ENCODE assay signal across 1 cellular context in genomic region chr4:3045500-3045850, GRCh38.
TF ChIP-seq lines count a peak whose summit lies in the region.

No MANE protein-coding gene starts in this region.

TF ChIP-seq in HepG2, 621 proteins besides CTCF, POLR2A, EP300 and RAD21 (continued from another document):
- TF ChIP-seq USF2 (IDR thresholded peaks at IDR 0.05; ENCODE audit: low read depth, low read length) (0 out of 2 replicates have a peak, but pooled peaks have one; percentile 24), USF2 (CRISPR knock-in tag; IDR thresholded peaks at IDR 0.05; ENCODE audit: borderline replicate concordance) (no peak), SKI (IDR thresholded peaks at IDR 0.05; ENCODE audit: partially characterized antibody) (no peak), ZNF670 (CRISPR knock-in tag; IDR thresholded peaks at IDR 0.05; ENCODE audit: borderline replicate concordance) (peak; percentile 96), ZFP37 (CRISPR knock-in tag; IDR thresholded peaks at IDR 0.05; ENCODE audit: borderline replicate concordance) (no peak), CREB1 (IDR thresholded peaks at IDR 0.05) (peak; percentile 60), CREB1 (CRISPR knock-in tag; IDR thresholded peaks at IDR 0.05) (no peak), RARA (CRISPR knock-in tag; IDR thresholded peaks at IDR 0.05) (peak; percentile 93)
